ENCODE assay signal across 10 cellular contexts in the genomic region with DNA sequence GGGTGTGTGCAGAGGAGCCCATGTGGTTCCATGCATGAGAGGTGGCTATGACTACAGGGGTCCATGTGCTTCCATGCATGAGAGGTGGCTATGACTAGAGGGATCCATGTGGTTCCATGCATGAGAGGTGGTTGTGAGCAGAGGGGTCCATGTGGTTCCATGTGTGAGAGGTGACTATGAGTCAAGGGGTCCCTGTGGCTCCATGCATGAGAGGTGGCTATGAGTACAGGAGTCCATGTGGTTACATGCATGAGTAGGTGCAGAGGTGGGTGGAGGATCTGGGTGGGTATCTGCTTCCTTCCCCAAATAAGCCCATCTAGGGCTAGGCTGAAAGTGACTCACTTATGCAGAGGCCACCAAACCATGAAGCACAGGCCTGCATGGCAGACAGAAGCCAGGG.
DNase-seq lines count a peak whose midpoint lies in the region; ATAC-seq and TF ChIP-seq lines count a peak whose summit lies in the region.
"Had no signal": no experiment of that assay in that cellular context is flagged by ENCODE, and none has a peak within 500 bp of the region (broad histone marks: within the 10 kb centered on the region; RNA-seq: fewer than 3 reads in every experiment).

No MANE protein-coding gene starts in this region.

- no peaks in the 10 kb centered on the region for H3K4me1 Mint-ChIP-seq in activated CD8-positive, alpha-beta T cell treated with anti-CD3 and anti-CD28 coated beads for 36 hours (ENCODE audit: low read depth)
- H3K4me1 Mint-ChIP-seq in activated CD8-positive, alpha-beta T cell treated with anti-CD3 and anti-CD28 coated beads, Interleukin-2, amount 10 ng/mL, durations not matched to agents 7 days and 5 days (ENCODE audit: low read depth) = no peaks in the 10 kb centered on the region
- no peaks in the 10 kb centered on the region for H3K4me1 Mint-ChIP-seq in activated T-helper 17 cell treated with anti-CD3 and anti-CD28 coated beads, Interleukin-2, amount 50 U/mL, for 72 hours
- no peaks in the 10 kb centered on the region for H3K4me1 Mint-ChIP-seq in stimulated activated naive CD8-positive, alpha-beta T cell treated with anti-CD3 and anti-CD28 coated beads, Interleukin-15, amount 100 ng/mL, for 72 hours

- POLR2A ChIA-PET in activated CD8-positive, alpha-beta T cell treated with anti-CD3 and anti-CD28 coated beads for 36 hours (lab: Charles Lee) = no interaction called here
- POLR2A ChIA-PET in activated CD8-positive, alpha-beta T cell treated with anti-CD3 and anti-CD28 coated beads, Interleukin-2, amount 10 ng/mL, durations not matched to agents 7 days and 5 days (lab: Charles Lee) = no interaction called here

- H3K36me3 Mint-ChIP-seq in activated CD8-positive, alpha-beta T cell treated with anti-CD3 and anti-CD28 coated beads for 36 hours (ENCODE audit: low read depth) = no peaks in the 10 kb centered on the region
- no peaks in the 10 kb centered on the region for H3K36me3 Mint-ChIP-seq in activated CD8-positive, alpha-beta T cell treated with anti-CD3 and anti-CD28 coated beads, Interleukin-2, amount 10 ng/mL, durations not matched to agents 7 days and 5 days (ENCODE audit: low read depth)
- H3K36me3 Mint-ChIP-seq in activated T-helper 17 cell treated with anti-CD3 and anti-CD28 coated beads, Interleukin-2, amount 50 U/mL, for 72 hours (ENCODE audit: low read depth) = no peaks in the 10 kb centered on the region

- peaks cover 100% of the 10 kb centered on the region for H3K36me3 ChIP-seq in lower lobe of right lung

- peak; percentile 52 for DNase-seq in activated CD8-positive, alpha-beta T cell treated with anti-CD3 and anti-CD28 coated beads for 36 hours
- no peak for DNase-seq in activated CD8-positive, alpha-beta T cell treated with anti-CD3 and anti-CD28 coated beads, Interleukin-2, amount 10 ng/mL, durations not matched to agents 7 days and 5 days
- no peak for DNase-seq in stimulated activated naive CD8-positive, alpha-beta T cell treated with anti-CD3 and anti-CD28 coated beads, Interleukin-15, amount 100 ng/mL, for 72 hours
- DNase-seq in activated naive CD4-positive, alpha-beta T cell treated with anti-CD3 and anti-CD28 coated beads, Interleukin-2, amount 50 U/mL, for 16 hours = no peak
- DNase-seq in lower lobe of right lung (no peak), erythroblast (lab: John Stamatoyannopoulos, UW) (no peak)
- DNase-seq: NCI-H2081 had no signal

- no peak overlapping the region for H3K27ac ChIP-seq in lower lobe of right lung
- H3K27ac ChIP-seq: RWPE1 had no signal

- no peak overlapping the region for H3K4me3 ChIP-seq in lower lobe of right lung

- peak; percentile 89 for ATAC-seq in activated CD8-positive, alpha-beta T cell treated with anti-CD3 and anti-CD28 coated beads for 36 hours
- no peak for ATAC-seq in activated CD8-positive, alpha-beta T cell treated with anti-CD3 and anti-CD28 coated beads, Interleukin-2, amount 10 ng/mL, durations not matched to agents 7 days and 5 days
- ATAC-seq in HG02852 (IDR thresholded peaks at IDR 0.05; ENCODE audit: unreplicated experiment) (peak; percentile 76), lower lobe of right lung (no peak)
- ATAC-seq in activated T-helper 17 cell treated with anti-CD3 and anti-CD28 coated beads, Interleukin-2, amount 50 U/mL, for 72 hours (replicated peaks) = peak; percentile 25
- peak; percentile 68 for ATAC-seq in stimulated activated naive CD8-positive, alpha-beta T cell treated with anti-CD3 and anti-CD28 coated beads, Interleukin-15, amount 100 ng/mL, for 72 hours

- no peak overlapping the region for H3K27ac Mint-ChIP-seq in activated CD8-positive, alpha-beta T cell treated with anti-CD3 and anti-CD28 coated beads for 36 hours
- no peak overlapping the region for H3K27ac Mint-ChIP-seq in activated CD8-positive, alpha-beta T cell treated with anti-CD3 and anti-CD28 coated beads, Interleukin-2, amount 10 ng/mL, durations not matched to agents 7 days and 5 days
- no peak overlapping the region for H3K27ac Mint-ChIP-seq in activated T-helper 17 cell treated with anti-CD3 and anti-CD28 coated beads, Interleukin-2, amount 50 U/mL, for 72 hours
- H3K27ac Mint-ChIP-seq in stimulated activated naive CD8-positive, alpha-beta T cell treated with anti-CD3 and anti-CD28 coated beads, Interleukin-15, amount 100 ng/mL, for 72 hours = peak overlapping the region in 1 of 2 donors; percentile 43

- CTCF ChIA-PET in activated CD8-positive, alpha-beta T cell treated with anti-CD3 and anti-CD28 coated beads for 36 hours (lab: Charles Lee) = interaction anchor here (1.2 kb wide), 1 partner anchor 76 kb away, joined by 3 read pairs; no protein-coding TSS in a partner anchor
- CTCF ChIA-PET in activated CD8-positive, alpha-beta T cell treated with anti-CD3 and anti-CD28 coated beads, Interleukin-2, amount 10 ng/mL, durations not matched to agents 7 days and 5 days (lab: Charles Lee) = no interaction called here

- H3K27me3 ChIP-seq in lower lobe of right lung (ENCODE audit: low read depth) = no peaks in the 10 kb centered on the region

- TF ChIP-seq CTCF in activated CD8-positive, alpha-beta T cell treated with anti-CD3 and anti-CD28 coated beads for 36 hours (IDR thresholded peaks at IDR 0.05) = no peak
- TF ChIP-seq CTCF in lower lobe of right lung (IDR thresholded peaks at IDR 0.05) = no peak

- no peak overlapping the region for H3K4me3 Mint-ChIP-seq in activated CD8-positive, alpha-beta T cell treated with anti-CD3 and anti-CD28 coated beads for 36 hours
- no peak overlapping the region for H3K4me3 Mint-ChIP-seq in activated CD8-positive, alpha-beta T cell treated with anti-CD3 and anti-CD28 coated beads, Interleukin-2, amount 10 ng/mL, durations not matched to agents 7 days and 5 days
- no peak overlapping the region for H3K4me3 Mint-ChIP-seq in activated T-helper 17 cell treated with anti-CD3 and anti-CD28 coated beads, Interleukin-2, amount 50 U/mL, for 72 hours
- no peak overlapping the region for H3K4me3 Mint-ChIP-seq in stimulated activated naive CD8-positive, alpha-beta T cell treated with anti-CD3 and anti-CD28 coated beads, Interleukin-15, amount 100 ng/mL, for 72 hours

- intact Hi-C loops in activated CD8-positive, alpha-beta T cell treated with anti-CD3 and anti-CD28 coated beads for 36 hours (cut with micrococcal nuclease) = no loop called here
- intact Hi-C loops in lower lobe of right lung (cut with DNase I) = no loop called here

- H3K9me3 Mint-ChIP-seq in activated CD8-positive, alpha-beta T cell treated with anti-CD3 and anti-CD28 coated beads for 36 hours = no peaks in the 10 kb centered on the region
- no peaks in the 10 kb centered on the region for H3K9me3 Mint-ChIP-seq in activated CD8-positive, alpha-beta T cell treated with anti-CD3 and anti-CD28 coated beads, Interleukin-2, amount 10 ng/mL, durations not matched to agents 7 days and 5 days (ENCODE audit: insufficient read depth)
- no peaks in the 10 kb centered on the region for H3K9me3 Mint-ChIP-seq in activated T-helper 17 cell treated with anti-CD3 and anti-CD28 coated beads, Interleukin-2, amount 50 U/mL, for 72 hours
- H3K9me3 Mint-ChIP-seq in stimulated activated naive CD8-positive, alpha-beta T cell treated with anti-CD3 and anti-CD28 coated beads, Interleukin-15, amount 100 ng/mL, for 72 hours = no peaks in the 10 kb centered on the region

- no peak for TF ChIP-seq POLR2A in erythroblast (IDR thresholded peaks at IDR 0.05; ENCODE audit: low read length)

- H3K9me3 ChIP-seq in lower lobe of right lung = no peaks in the 10 kb centered on the region

- no peaks in the 10 kb centered on the region for H3K27me3 Mint-ChIP-seq in activated CD8-positive, alpha-beta T cell treated with anti-CD3 and anti-CD28 coated beads for 36 hours
- H3K27me3 Mint-ChIP-seq in activated CD8-positive, alpha-beta T cell treated with anti-CD3 and anti-CD28 coated beads, Interleukin-2, amount 10 ng/mL, durations not matched to agents 7 days and 5 days (ENCODE audit: low read depth) = no peaks in the 10 kb centered on the region
- H3K27me3 Mint-ChIP-seq in activated T-helper 17 cell treated with anti-CD3 and anti-CD28 coated beads, Interleukin-2, amount 50 U/mL, for 72 hours = peaks cover 3% of the 10 kb centered on the region
- H3K27me3 Mint-ChIP-seq in stimulated activated naive CD8-positive, alpha-beta T cell treated with anti-CD3 and anti-CD28 coated beads, Interleukin-15, amount 100 ng/mL, for 72 hours = no peaks in the 10 kb centered on the region

- H3K4me1 ChIP-seq in lower lobe of right lung = peaks cover 41% of the 10 kb centered on the region

Comparison
In these comparisons a context has a peak if more than half of its experiments do, and no peak if none do; other contexts are left out.
1. ATAC-seq: peak in activated CD8-positive, alpha-beta T cell treated with anti-CD3 and anti-CD28 coated beads for 36 hours (single experiment), HG02852 (single experiment), activated T-helper 17 cell treated with anti-CD3 and anti-CD28 coated beads, Interleukin-2, amount 50 U/mL, for 72 hours (single experiment) and stimulated activated naive CD8-positive, alpha-beta T cell treated with anti-CD3 and anti-CD28 coated beads, Interleukin-15, amount 100 ng/mL, for 72 hours (single experiment); none in activated CD8-positive, alpha-beta T cell treated with anti-CD3 and anti-CD28 coated beads, Interleukin-2, amount 10 ng/mL, durations not matched to agents 7 days and 5 days (single experiment) and lower lobe of right lung (0 of 2).